Comparison of ENCODE assay signal across 8 cellular contexts in the genomic region with DNA sequence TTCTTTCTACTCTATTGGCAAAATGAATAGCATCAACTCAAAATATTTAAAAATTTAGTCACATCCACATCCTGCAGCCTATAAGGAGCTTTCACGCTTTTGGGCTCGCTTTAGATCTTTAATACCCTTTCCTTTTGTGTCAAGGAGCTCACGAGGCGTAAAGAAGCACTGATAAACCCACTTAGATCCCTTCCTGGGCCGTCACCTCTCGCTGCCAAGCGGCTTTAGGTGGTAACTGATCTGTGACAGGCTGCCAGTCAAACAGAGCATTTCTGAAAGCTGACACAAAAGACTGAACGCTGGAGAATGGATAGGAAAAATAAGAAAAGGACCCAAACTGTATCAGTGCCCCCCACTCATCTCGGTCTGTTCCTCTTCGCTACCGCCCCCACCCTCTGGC.
DNase-seq lines count a peak whose midpoint lies in the region; ATAC-seq and TF ChIP-seq lines count a peak whose summit lies in the region.

No MANE protein-coding gene starts in this region.

- no peaks in the 10 kb centered on the region for H3K36me3 ChIP-seq in spleen
- no peaks in the 10 kb centered on the region for H3K36me3 ChIP-seq in SK-N-SH (replicated peaks in 1 of 2; ENCODE audit: control insufficient read depth in 1 of 2, insufficient read depth in 2 of 2, low read length in 1 of 2)
- H3K36me3 ChIP-seq in uterus, result no peaks in the 10 kb centered on the region

- DNase-seq in fibroblast of peridontal ligament (ENCODE audit: extremely low read depth) (peak; percentile 10), spleen (peak; percentile 45), NCI-H1105 (lab: John Stamatoyannopoulos, UW) (no peak), SK-N-SH (no peak), uterus (no peak), HUDEP-2 (lab: John Stamatoyannopoulos, UW; ENCODE audit: unreplicated experiment in 76 of 76) (no peak)

- H3K4me1 ChIP-seq in spleen (peaks cover 0 to 10% (median 0%) of the 10 kb centered on the region in 6 donors), SK-N-SH (ENCODE audit: control insufficient read depth in 1 of 2, insufficient read depth in 2 of 2, low read depth in 1 of 2, low read length in 1 of 2) (peaks cover 0 to 10% of the 10 kb centered on the region in 2 experiments; a peak in 1 of 4 replicates), uterus (no peaks in the 10 kb centered on the region)

- peak; percentile 33 for ATAC-seq in GM19438 (IDR thresholded peaks at IDR 0.05; ENCODE audit: low read depth, unreplicated experiment)
- peak; percentile 45 for ATAC-seq in HG03159 (IDR thresholded peaks at IDR 0.05; ENCODE audit: unreplicated experiment)

- H3K4me3 ChIP-seq in spleen (peak overlapping the region in 3 of 8 donors; percentile 7 to 44 (median 12)), SK-N-SH (ENCODE audit: low read depth in 2 of 2, low read length in 1 of 2) (no peak overlapping the region), uterus (no peak overlapping the region)

- no peak for TF ChIP-seq RAD21 in SK-N-SH (IDR thresholded peaks at IDR 0.05; ENCODE audit: low read length)

- H3K27ac ChIP-seq in spleen (no peak overlapping the region), SK-N-SH (ENCODE audit: low read depth in 2 of 2, low read length in 1 of 2) (no peak overlapping the region), uterus (no peak overlapping the region)

- intact Hi-C loops in spleen (cut with DNase I; ENCODE audit: low total_unique reads), result no loop called here
- intact Hi-C loops in uterus (cut with DNase I; ENCODE audit: low total_unique reads), result no loop called here

- H3K9me3 ChIP-seq in spleen (no peaks in the 10 kb centered on the region), SK-N-SH (no peaks in the 10 kb centered on the region), uterus (no peaks in the 10 kb centered on the region)

- POLR2A ChIA-PET in SK-N-SH (lab: Yijun Ruan, JAX), result no interaction called here

- 21 to 23% (median 21%) methylated on average over 11 of the region's 11 CpGs for WGBS in spleen, 5 donors
- WGBS in SK-N-SH (ENCODE audit: low lambda C conversion rate), result 93% methylated on average over 11 of the region's 11 CpGs

- 0 out of 2 replicates have a peak, but pooled peaks cover 3% of the 10 kb centered on the region for H3K9me2 ChIP-seq in SK-N-SH

- no peak for TF ChIP-seq EP300 in SK-N-SH (IDR thresholded peaks at IDR 0.05; ENCODE audit: borderline replicate concordance in 1 of 2, low read depth in 1 of 2, low read length in 1 of 2)

- H3K27me3 ChIP-seq in spleen (replicated peaks in 1 of 7) (no peaks in the 10 kb centered on the region), SK-N-SH (ENCODE audit: insufficient read depth) (no peaks in the 10 kb centered on the region), uterus (no peaks in the 10 kb centered on the region)

- TF ChIP-seq CTCF in spleen (IDR thresholded peaks at IDR 0.05 in 8 of 11, conservative IDR thresholded peaks at IDR 0.05 in 3 of 11) (no peak), SK-N-SH (IDR thresholded peaks at IDR 0.05) (no peak), uterus (IDR thresholded peaks at IDR 0.05) (no peak)

- H3K4me2 ChIP-seq in SK-N-SH, result no peak overlapping the region

- H3K79me2 ChIP-seq in SK-N-SH (ENCODE audit: insufficient read depth), result no peaks in the 10 kb centered on the region

- H2AFZ ChIP-seq in SK-N-SH (ENCODE audit: low read depth), result no peak overlapping the region

- CTCF ChIA-PET in SK-N-SH (lab: Yijun Ruan, JAX), result no interaction called here

- no peak overlapping the region for H3K9ac ChIP-seq in SK-N-SH

- no peaks in the 10 kb centered on the region for H4K20me1 ChIP-seq in SK-N-SH (ENCODE audit: insufficient read depth)

- peaks cover 3% of the 10 kb centered on the region for H3F3A ChIP-seq in SK-N-SH (replicated peaks; ENCODE audit: insufficient read depth)

- TF ChIP-seq POLR2A in spleen (IDR thresholded peaks at IDR 0.05), result no peak
- TF ChIP-seq POLR2A in uterus (IDR thresholded peaks at IDR 0.05), result no peak

TF ChIP-seq in SK-N-SH, 30 proteins besides CTCF, POLR2A, EP300 and RAD21:
- TF ChIP-seq FOXM1 (IDR thresholded peaks at IDR 0.05; ENCODE audit: low read depth) (no peak), POLR2AphosphoS5 (IDR thresholded peaks at IDR 0.05; ENCODE audit: low read depth, low read length) (no peak), YY1 (IDR thresholded peaks at IDR 0.05; ENCODE audit: low read depth) (no peak), MXI1 (IDR thresholded peaks at IDR 0.05; ENCODE audit: low read depth, low read length) (no peak), TAF1 (IDR thresholded peaks at IDR 0.05; ENCODE audit: borderline replicate concordance, low read depth, low read length) (no peak)
- TF ChIP-seq, protein P1, sequence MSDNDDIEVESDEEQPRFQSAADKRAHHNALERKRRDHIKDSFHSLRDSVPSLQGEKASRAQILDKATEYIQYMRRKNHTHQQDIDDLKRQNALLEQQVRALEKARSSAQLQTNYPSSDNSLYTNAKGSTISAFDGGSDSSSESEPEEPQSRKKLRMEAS (IDR thresholded peaks at IDR 0.05; ENCODE audit: low read depth), result no peak

Comparison
In these comparisons a context has a peak if more than half of its experiments do, and no peak if none do; other contexts are left out.
1. DNase-seq: peak in fibroblast of peridontal ligament (single experiment) and spleen (single experiment); none in NCI-H1105 (single experiment), SK-N-SH (single experiment), uterus (0 of 2) and HUDEP-2 (0 of 76).